Comparison of ENCODE assay signal across 8 cellular contexts in genomic region chr4:180059216-180059881, GRCh38.
DNase-seq lines count a peak whose midpoint lies in the region; ATAC-seq and TF ChIP-seq lines count a peak whose summit lies in the region.

No MANE protein-coding gene starts in this region.

- ATAC-seq in SK-N-SH treated with all-trans-retinoic acid at 6 μM for 48 hours = no peak
- ATAC-seq in HG03139 (IDR thresholded peaks at IDR 0.05; ENCODE audit: unreplicated experiment) = peak; percentile 14

- H3K4me1 ChIP-seq in SK-N-SH (ENCODE audit: control insufficient read depth in 1 of 2, insufficient read depth in 2 of 2, low read depth in 1 of 2, low read length in 1 of 2) = peaks cover 0 to 2% of the 10 kb centered on the region in 2 experiments; a peak in 1 of 4 replicates
- no peaks in the 10 kb centered on the region for H3K4me1 ChIP-seq in iPS-18a (ENCODE audit: control insufficient read depth, low read depth, low read length)

- POLR2A ChIA-PET in SK-N-SH (lab: Yijun Ruan, JAX) = no interaction called here

- no peak for TF ChIP-seq RAD21 in SK-N-SH (IDR thresholded peaks at IDR 0.05; ENCODE audit: low read length)

- H3K4me2 ChIP-seq in SK-N-SH = peak overlapping the region; percentile 77

- H3K27me3 ChIP-seq in SK-N-SH (ENCODE audit: insufficient read depth) = peaks cover 24% of the 10 kb centered on the region
- peaks cover 36% of the 10 kb centered on the region for H3K27me3 ChIP-seq in iPS-18a (ENCODE audit: control insufficient read depth, insufficient read depth, low read length)

- H3K79me2 ChIP-seq in SK-N-SH (ENCODE audit: insufficient read depth) = no peaks in the 10 kb centered on the region

- H3K4me3 ChIP-seq in SK-N-SH (ENCODE audit: low read depth in 2 of 2, low read length in 1 of 2) = peak overlapping the region; percentile 40 to 53; a peak in 3 of 4 replicates
- H3K4me3 ChIP-seq in iPS-18a (ENCODE audit: low read length) = peak overlapping the region; percentile 83
- peak overlapping the region in 5 of 7 experiments; percentile 21 to 45 (median 36) for H3K4me3 ChIP-seq in skin epidermis

- CTCF ChIA-PET in SK-N-SH (lab: Yijun Ruan, JAX) = interaction anchor here (0.8 kb wide), 1 partner anchor 8 kb away, joined by 3 read pairs; no protein-coding TSS in a partner anchor

- H3K9ac ChIP-seq in SK-N-SH (no peak overlapping the region), iPS-18a (ENCODE audit: low read length) (no peak overlapping the region)

- DNase-seq in SK-N-SH = peak; percentile 31
- DNase-seq in activated T-cell treated with anti-CD3 and anti-CD28 coated beads, Interleukin-2, amount 50 U/mL, for 48 hours = peak; percentile 19 to 20
- DNase-seq in epidermal melanocyte (ENCODE audit: insufficient read length, low spot score) = no peak
- no peak for DNase-seq in OCI-M1 (lab: John Stamatoyannopoulos, UW)

- H3K27ac ChIP-seq in SK-N-SH (ENCODE audit: low read depth in 2 of 2, low read length in 1 of 2) (no peak overlapping the region), iPS-18a (ENCODE audit: low read length) (no peak overlapping the region), skin epidermis (no peak overlapping the region)

- WGBS in SK-N-SH (ENCODE audit: low lambda C conversion rate) = 3% methylated on average over 30 of the region's 44 CpGs

- H4K20me1 ChIP-seq in SK-N-SH (ENCODE audit: insufficient read depth) = no peaks in the 10 kb centered on the region

- H3K36me3 ChIP-seq in SK-N-SH (replicated peaks in 1 of 2; ENCODE audit: control insufficient read depth in 1 of 2, insufficient read depth in 2 of 2, low read length in 1 of 2) (no peaks in the 10 kb centered on the region), iPS-18a (ENCODE audit: control insufficient read depth, low read depth, low read length) (no peaks in the 10 kb centered on the region)

- TF ChIP-seq EP300 in SK-N-SH (IDR thresholded peaks at IDR 0.05; ENCODE audit: borderline replicate concordance in 1 of 2, low read depth in 1 of 2, low read length in 1 of 2) = no peak

- no peaks in the 10 kb centered on the region for H3F3A ChIP-seq in SK-N-SH (replicated peaks; ENCODE audit: insufficient read depth)

- 0 out of 2 replicates have a peak overlapping the region, but pooled peaks have one; percentile 51 for H2AFZ ChIP-seq in SK-N-SH (ENCODE audit: low read depth)

- no peaks in the 10 kb centered on the region for H3K9me3 ChIP-seq in SK-N-SH
- no peaks in the 10 kb centered on the region for H3K9me3 ChIP-seq in iPS-18a (ENCODE audit: control insufficient read depth, low read depth, low read length)

- H3K9me2 ChIP-seq in SK-N-SH = no peaks in the 10 kb centered on the region

- no peak for TF ChIP-seq CTCF in SK-N-SH (IDR thresholded peaks at IDR 0.05)

TF ChIP-seq in SK-N-SH, 30 proteins besides CTCF, POLR2A, EP300 and RAD21:
- TF ChIP-seq YY1 (IDR thresholded peaks at IDR 0.05; ENCODE audit: low read depth) = no peak

TF ChIP-seq in SK-N-SH treated with all-trans-retinoic acid at 6 μM for 48 hours, 23 proteins besides CTCF, POLR2A, EP300 and RAD21:
- TF ChIP-seq OSR1 (CRISPR knock-in tag; IDR thresholded peaks at IDR 0.05) (no peak), ZNF70 (CRISPR knock-in tag; IDR thresholded peaks at IDR 0.05) (no peak)

Comparison
In these comparisons a context has a peak if more than half of its experiments do, and no peak if none do; other contexts are left out.
1. DNase-seq: peak in SK-N-SH (single experiment) and activated T-cell treated with anti-CD3 and anti-CD28 coated beads, Interleukin-2, amount 50 U/mL, for 48 hours (2 of 2); none in epidermal melanocyte (single experiment) and OCI-M1 (single experiment).
2. Peak in every context shown above with its lines, with median percentiles within 50 percentile points of each other: H3K4me3 ChIP-seq.